26 cellular contexts compared by ENCODE assay signal in the genomic region with DNA sequence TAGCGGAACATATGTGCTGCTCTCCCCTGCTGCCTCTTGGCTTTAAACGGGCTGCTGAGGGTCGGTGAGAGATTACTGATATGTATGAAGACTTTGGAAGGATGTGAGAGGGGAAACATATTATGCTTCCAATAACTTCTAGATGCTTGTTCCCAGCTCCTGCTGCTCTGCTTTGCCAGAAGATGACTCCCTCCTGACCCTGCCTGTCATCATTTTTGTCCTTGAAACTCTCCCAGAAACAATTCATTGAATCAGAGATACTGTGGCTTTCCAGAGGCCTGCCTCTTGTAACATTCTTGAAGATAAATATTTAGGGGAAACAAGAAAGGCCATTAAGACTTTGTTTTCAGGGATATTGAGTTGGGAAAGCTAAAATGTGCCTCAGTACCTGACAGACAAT.
"Had no signal": no experiment of that assay in that cellular context is flagged by ENCODE, and none has a peak within 500 bp of the region (broad histone marks: within the 10 kb centered on the region; RNA-seq: fewer than 3 reads in every experiment).

No MANE protein-coding gene starts in this region.

- H3K36me3 ChIP-seq: esophagus muscularis mucosa, lower lobe of right lung, neutrophil, prostate gland, right atrium auricular region, transverse colon, upper lobe of right lung, uterus had no signal

- H3K27me3 Mint-ChIP-seq: memory B cell had no signal

- H3K36me3 Mint-ChIP-seq: memory B cell; mesothelial cell of epicardium; naive B cell; stimulated activated effector memory CD8-positive, alpha-beta T cell treated with anti-CD3 and anti-CD28 coated beads, Interleukin-12 subunit alpha, Interleukin-12 subunit beta, amount 100 ng/mL, for 72 hours had no signal

- H3K27ac ChIP-seq: coronary artery, esophagus muscularis mucosa, lower lobe of right lung, neutrophil, prostate gland, right atrium auricular region, transverse colon, upper lobe of right lung, uterus had no signal

- H3K4me1 ChIP-seq: lower lobe of right lung, prostate gland, right atrium auricular region, transverse colon, upper lobe of right lung, uterus had no signal

- DNase-seq: dermis blood vessel endothelial cell; effector memory CD4-positive, alpha-beta T cell; foreskin melanocyte; left ventricle myocardium superior; lower lobe of right lung; mucosa of descending colon; naive B cell; stimulated activated CD4-positive, alpha-beta T cell treated with anti-CD3 and anti-CD28 coated beads, Interleukin-2, amount 100 ng/mL, for 24 hours; stimulated activated CD4-positive, alpha-beta T cell treated with anti-CD3 and anti-CD28 coated beads, Interleukin-4, amount 100 ng/mL, for 24 hours; stimulated activated naive CD4-positive, alpha-beta T cell treated with Interleukin-2 at 50 U/mL for 16 hours; transverse colon; upper lobe of right lung had no signal

- H3K4me3 Mint-ChIP-seq: memory B cell; mesothelial cell of epicardium; naive B cell; natural killer cell treated with Interleukin-12 subunit alpha and Interleukin-12 subunit beta and Interleukin-15 and Interleukin-18, amount 100 ng/mL, for 72 hours; neural crest cell; stimulated activated effector memory CD8-positive, alpha-beta T cell treated with anti-CD3 and anti-CD28 coated beads, Interleukin-12 subunit alpha, Interleukin-12 subunit beta, amount 100 ng/mL, for 72 hours had no signal

- ATAC-seq: left ventricle myocardium superior; lower lobe of right lung; mucosa of descending colon; natural killer cell treated with Interleukin-12 subunit alpha and Interleukin-12 subunit beta and Interleukin-15 and Interleukin-18, amount 100 ng/mL, for 72 hours; sciatic nerve; stimulated activated effector memory CD8-positive, alpha-beta T cell treated with anti-CD3 and anti-CD28 coated beads, Interleukin-12 subunit alpha, Interleukin-12 subunit beta, amount 100 ng/mL, for 72 hours; upper lobe of right lung had no signal

- H3K4me3 ChIP-seq: coronary artery, esophagus muscularis mucosa, lower lobe of right lung, mucosa of descending colon, prostate gland, right atrium auricular region, transverse colon, upper lobe of right lung, uterus had no signal

- H3K9me3 Mint-ChIP-seq: memory B cell; natural killer cell treated with Interleukin-12 subunit alpha and Interleukin-12 subunit beta and Interleukin-15 and Interleukin-18, amount 100 ng/mL, for 72 hours had no signal

- H3K9me3 ChIP-seq: esophagus muscularis mucosa, lower lobe of right lung, mucosa of descending colon, neutrophil, prostate gland, transverse colon, upper lobe of right lung, uterus had no signal

- FAIRE-seq: endothelial cell of umbilical vein, keratinocyte had no signal

- H3K4me1 Mint-ChIP-seq: memory B cell; mesothelial cell of epicardium; naive B cell; neural crest cell; stimulated activated effector memory CD8-positive, alpha-beta T cell treated with anti-CD3 and anti-CD28 coated beads, Interleukin-12 subunit alpha, Interleukin-12 subunit beta, amount 100 ng/mL, for 72 hours had no signal

- H3K27ac Mint-ChIP-seq: memory B cell; mesothelial cell of epicardium; naive B cell; natural killer cell treated with Interleukin-12 subunit alpha and Interleukin-12 subunit beta and Interleukin-15 and Interleukin-18, amount 100 ng/mL, for 72 hours; stimulated activated effector memory CD8-positive, alpha-beta T cell treated with anti-CD3 and anti-CD28 coated beads, Interleukin-12 subunit alpha, Interleukin-12 subunit beta, amount 100 ng/mL, for 72 hours had no signal

- H3K27me3 ChIP-seq: esophagus muscularis mucosa, neutrophil, right atrium auricular region, transverse colon, upper lobe of right lung, uterus had no signal
